In the genomic region with DNA sequence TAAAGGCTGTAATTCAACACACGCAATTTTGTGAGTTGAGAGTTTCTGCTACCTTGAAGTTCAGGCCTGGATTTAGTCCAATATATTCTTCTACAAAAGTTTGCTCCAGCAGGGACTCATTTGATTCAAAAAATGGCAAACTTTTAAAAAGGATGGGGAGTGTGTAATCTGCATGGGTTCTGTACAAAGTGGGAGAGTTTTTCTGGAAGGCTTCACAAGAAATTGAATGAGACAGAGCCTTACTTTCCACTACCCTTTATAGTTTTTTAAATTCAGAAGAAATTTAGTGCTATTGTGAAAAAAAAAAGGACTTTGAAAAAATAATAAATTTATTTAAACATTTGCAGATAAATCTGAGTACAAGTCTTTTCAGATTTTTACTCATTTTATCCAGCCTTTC, we compare ENCODE assay signal across 17 cellular contexts.
DNase-seq lines count a peak whose midpoint lies in the region; ATAC-seq, FAIRE-seq and TF ChIP-seq lines count a peak whose summit lies in the region.
"Had no signal": no experiment of that assay in that cellular context is flagged by ENCODE, and none has a peak within 500 bp of the region (broad histone marks: within the 10 kb centered on the region; RNA-seq: fewer than 3 reads in every experiment).

No MANE protein-coding gene starts in this region.

- H3F3A ChIP-seq in PC-3 (ENCODE audit: low read length, unreplicated experiment): no peaks in the 10 kb centered on the region

- H3K9me3 Mint-ChIP-seq in astrocyte (ENCODE audit: unreplicated experiment): no peaks in the 10 kb centered on the region
- peaks cover 17% of the 10 kb centered on the region for H3K9me3 Mint-ChIP-seq in nephron progenitor cell
- H3K9me3 Mint-ChIP-seq: CD4-positive, alpha-beta T cell had no signal

- H3K4me3 Mint-ChIP-seq in astrocyte (ENCODE audit: unreplicated experiment): no peak overlapping the region
- H3K4me3 Mint-ChIP-seq in nephron progenitor cell: no peak overlapping the region
- H3K4me3 Mint-ChIP-seq: CD4-positive, alpha-beta T cell had no signal

- H3K36me3 Mint-ChIP-seq in astrocyte (ENCODE audit: low read depth, unreplicated experiment) (peaks cover 6% of the 10 kb centered on the region), nephron progenitor cell (ENCODE audit: low read depth) (peaks cover 13% of the 10 kb centered on the region)

- BruUV-seq in PC-3 (replicated peaks; lab: Mats Ljungman, UMichigan): no TSS peak

- intact Hi-C loops in PC-3 (cut with micrococcal nuclease): no loop called here

- POLR2A ChIA-PET in PC-3 (lab: Charles Lee; ENCODE audit: unreplicated experiment): no interaction called here

- H3K4me2 ChIP-seq in PC-3 (ENCODE audit: low read length): peak overlapping the region; percentile 41
- H3K4me2 ChIP-seq in astrocyte (ENCODE audit: low read length): peak overlapping the region; percentile 53
- H3K4me2 ChIP-seq: BLaER1 treated with 17β-estradiol and CSF1 and Interleukin-3, amounts not matched to agents 10 nM and 100 nM had no signal

- H3K27me3 ChIP-seq in ACC112 (ENCODE audit: insufficient read depth, low read length) (no peaks in the 10 kb centered on the region), PC-3 (ENCODE audit: low read length) (no peaks in the 10 kb centered on the region), astrocyte (ENCODE audit: insufficient read depth, low read length) (no peaks in the 10 kb centered on the region), H7 (ENCODE audit: control insufficient read depth, insufficient read depth, low read length) (no peaks in the 10 kb centered on the region)
- H3K27me3 ChIP-seq: BLaER1 treated with 17β-estradiol and CSF1 and Interleukin-3, amounts not matched to agents 10 nM and 100 nM had no signal

- no peaks in the 10 kb centered on the region for H3K36me3 ChIP-seq in ACC112 (ENCODE audit: insufficient read depth, low read length)
- H3K36me3 ChIP-seq in PC-3 (ENCODE audit: low read depth, low read length): no peaks in the 10 kb centered on the region
- no peaks in the 10 kb centered on the region for H3K36me3 ChIP-seq in astrocyte (ENCODE audit: insufficient read depth, low read length)
- no peaks in the 10 kb centered on the region for H3K36me3 ChIP-seq in H7 (replicated peaks; ENCODE audit: control insufficient read depth, insufficient read depth, low read length)

- H3K9me3 ChIP-seq in PC-3 (ENCODE audit: low read length): no peaks in the 10 kb centered on the region
- H3K9me3 ChIP-seq in astrocyte (ENCODE audit: insufficient read depth, low read depth, low read length): no peaks in the 10 kb centered on the region

- no peaks in the 10 kb centered on the region for H3K27me3 Mint-ChIP-seq in astrocyte (ENCODE audit: low read depth, unreplicated experiment)
- no peaks in the 10 kb centered on the region for H3K27me3 Mint-ChIP-seq in nephron progenitor cell (ENCODE audit: low read depth, poor library complexity)
- H3K27me3 Mint-ChIP-seq: CD4-positive, alpha-beta T cell had no signal

- H3K4me1 Mint-ChIP-seq in astrocyte (ENCODE audit: low read depth, unreplicated experiment): peaks cover 4% of the 10 kb centered on the region
- no peaks in the 10 kb centered on the region for H3K4me1 Mint-ChIP-seq in nephron progenitor cell

- H3K4me3 ChIP-seq in ACC112 (ENCODE audit: low read depth, low read length) (peak overlapping the region; percentile 48; the same call in 1 of the 2 replicates), PC-3 (ENCODE audit: low read length) (no peak overlapping the region), astrocyte (ENCODE audit: insufficient read depth, low read depth, low read length) (no peak overlapping the region), H7 (ENCODE audit: insufficient read depth, low read depth, low read length) (no peak overlapping the region)
- H3K4me3 ChIP-seq: BLaER1 treated with 17β-estradiol and CSF1 and Interleukin-3, amounts not matched to agents 10 nM and 100 nM; GM12878 had no signal

- H3K27ac ChIP-seq in ACC112 (ENCODE audit: low read depth, low read length): peak overlapping the region; percentile 68
- H3K27ac ChIP-seq in PC-3 (ENCODE audit: low read length): peak overlapping the region; percentile 12; the same call in 1 of the 2 replicates
- no peak overlapping the region for H3K27ac ChIP-seq in astrocyte (ENCODE audit: low read depth, low read length)
- H3K27ac ChIP-seq: BLaER1 treated with 17β-estradiol and CSF1 and Interleukin-3, amounts not matched to agents 10 nM and 100 nM had no signal

- H3K4me1 ChIP-seq in ACC112 (ENCODE audit: control insufficient read depth, insufficient read depth, low read length, unreplicated experiment) (peaks cover 20% of the 10 kb centered on the region), PC-3 (ENCODE audit: insufficient read depth, low read length) (peaks cover 14% of the 10 kb centered on the region), astrocyte (ENCODE audit: insufficient read depth, low read length) (peaks cover 5% of the 10 kb centered on the region)
- H3K4me1 ChIP-seq: BLaER1 treated with 17β-estradiol and CSF1 and Interleukin-3, amounts not matched to agents 10 nM and 100 nM had no signal

- ATAC-seq in PC-3 (no peak), GM21360 (IDR thresholded peaks at IDR 0.05; ENCODE audit: unreplicated experiment) (no peak), HG03565 (IDR thresholded peaks at IDR 0.05; ENCODE audit: unreplicated experiment) (no peak)

- H3K27ac Mint-ChIP-seq in astrocyte (ENCODE audit: unreplicated experiment) (no peak overlapping the region), nephron progenitor cell (peak overlapping the region; percentile 68)
- H3K27ac Mint-ChIP-seq: CD4-positive, alpha-beta T cell had no signal

- no peak for FAIRE-seq in astrocyte (lab: Jason Lieb, UNC)
- FAIRE-seq: GM12878, H1 had no signal

- H3K9me2 ChIP-seq in PC-3 (replicated peaks; ENCODE audit: low read length): no peaks in the 10 kb centered on the region

- H3K79me2 ChIP-seq in ACC112 (ENCODE audit: control insufficient read depth, insufficient read depth, low read length, unreplicated experiment): no peaks in the 10 kb centered on the region
- H3K79me2 ChIP-seq in PC-3 (ENCODE audit: low read length): no peaks in the 10 kb centered on the region
- H3K79me2 ChIP-seq in astrocyte (ENCODE audit: insufficient read depth, low read length): no peaks in the 10 kb centered on the region

- TF ChIP-seq CTCF in PC-3 (conservative IDR thresholded peaks at IDR 0.05; ENCODE audit: low read depth, low read length) (no peak), astrocyte (IDR thresholded peaks at IDR 0.05; ENCODE audit: insufficient read depth, low read depth, low read length) (no peak), nephron progenitor cell (IDR thresholded peaks at IDR 0.05) (no peak)

- CTCF ChIA-PET in PC-3 (lab: Charles Lee): no interaction called here

- peak overlapping the region; percentile 16 for H2AFZ ChIP-seq in ACC112 (ENCODE audit: low read length, unreplicated experiment)
- peak overlapping the region; percentile 54; the same call in 1 of the 2 replicates for H2AFZ ChIP-seq in PC-3 (ENCODE audit: low read length)
- no peak overlapping the region for H2AFZ ChIP-seq in astrocyte (ENCODE audit: low read depth, low read length)

- no peak for DNase-seq in PC-3
- no peak for DNase-seq in astrocyte (ENCODE audit: low read depth)
- no peak for DNase-seq in nephron progenitor cell
- no peak for DNase-seq in H7
- DNase-seq in NCI-H2171 treated with DMSO at 0.1 percent for 48 hours (lab: John Stamatoyannopoulos, UW): no peak
- DNase-seq: 8988T; ACHN; Calu3; CD4-positive, alpha-beta T cell; DMS 273 treated with DMSO at 0.1 percent for 48 hours; HCEC 1CT had no signal

- no peaks in the 10 kb centered on the region for H4K20me1 ChIP-seq in PC-3 (ENCODE audit: low read length)
- no peaks in the 10 kb centered on the region for H4K20me1 ChIP-seq in astrocyte (ENCODE audit: insufficient read depth, low read length)
- H4K20me1 ChIP-seq: BLaER1 treated with 17β-estradiol and CSF1 and Interleukin-3, amounts not matched to agents 10 nM and 100 nM had no signal

- H3K9ac ChIP-seq in PC-3 (ENCODE audit: low read length): no peak overlapping the region
- no peak overlapping the region for H3K9ac ChIP-seq in astrocyte (ENCODE audit: low read length)
- H3K9ac ChIP-seq: BLaER1 treated with 17β-estradiol and CSF1 and Interleukin-3, amounts not matched to agents 10 nM and 100 nM had no signal
